Comparison of ENCODE assay signal across 19 cellular contexts in the genomic region with DNA sequence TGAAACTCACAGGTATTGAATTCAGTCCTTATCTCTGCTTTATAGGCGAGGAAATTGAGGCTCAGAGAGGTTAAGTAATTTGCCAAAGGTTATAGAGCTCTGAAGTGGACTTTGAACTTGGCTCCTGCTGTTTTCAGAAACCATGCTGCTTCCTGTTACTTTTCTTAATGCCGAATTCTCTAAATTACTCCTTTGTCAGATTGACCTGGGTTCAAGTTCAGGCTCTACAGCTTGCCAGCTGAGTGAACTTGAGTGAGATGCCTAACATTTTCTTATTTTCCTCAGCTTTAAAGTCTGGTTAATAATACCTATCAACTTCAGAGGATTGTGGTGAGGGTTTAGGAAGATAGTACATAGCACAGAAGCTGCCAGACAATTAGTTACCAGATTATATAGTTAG. TPM values are rescaled to one million over a fixed set of nuclear protein-coding genes. Genes with fewer than 3 reads are reported as not detected.
DNase-seq lines count a peak whose midpoint lies in the region; ATAC-seq and TF ChIP-seq lines count a peak whose summit lies in the region.
"Had no signal": no experiment of that assay in that cellular context is flagged by ENCODE, and none has a peak within 500 bp of the region (broad histone marks: within the 10 kb centered on the region; RNA-seq: fewer than 3 reads in every experiment).

No MANE protein-coding gene starts in this region.

- WGBS in right cardiac atrium: 45% methylated on average over 2 of the region's 2 CpGs

- H3K27ac Mint-ChIP-seq in nephron (peak overlapping the region in 2 of 3 experiments; percentile 26 to 40), chondrocyte (ENCODE audit: unreplicated experiment) (no peak overlapping the region)
- H3K27ac Mint-ChIP-seq: activated CD4-positive, alpha-beta T cell treated with anti-CD3 and anti-CD28 coated beads, Interleukin-2, amount 10 ng/mL, durations not matched to agents 24 days and 14 days; activated naive CD4-positive, alpha-beta T cell treated with anti-CD3 and anti-CD28 coated beads, Interleukin-2, amount 50 U/mL, for 72 hours; CD8-positive, alpha-beta T cell had no signal

- H3K36me3 Mint-ChIP-seq in nephron (ENCODE audit: low read depth) (peaks cover 8% of the 10 kb centered on the region), chondrocyte (ENCODE audit: low read depth) (peaks cover 2% of the 10 kb centered on the region)
- H3K36me3 Mint-ChIP-seq: activated naive CD4-positive, alpha-beta T cell treated with anti-CD3 and anti-CD28 coated beads, Interleukin-2, amount 50 U/mL, for 72 hours; CD8-positive, alpha-beta T cell had no signal

- ATAC-seq in right cardiac atrium (no peak), GM21367 (IDR thresholded peaks at IDR 0.05; ENCODE audit: unreplicated experiment) (no peak)
- ATAC-seq: activated naive CD4-positive, alpha-beta T cell treated with anti-CD3 and anti-CD28 coated beads, Interleukin-2, amount 50 U/mL, for 72 hours; CD8-positive, alpha-beta T cell had no signal

- H3K4me3 Mint-ChIP-seq in nephron (peak overlapping the region; percentile 11 to 49 (median 21)), chondrocyte (ENCODE audit: unreplicated experiment) (no peak overlapping the region)
- H3K4me3 Mint-ChIP-seq: activated CD4-positive, alpha-beta T cell treated with anti-CD3 and anti-CD28 coated beads, Interleukin-2, amount 10 ng/mL, durations not matched to agents 24 days and 14 days; CD8-positive, alpha-beta T cell had no signal

- DNase-seq in left ventricle myocardium inferior (no peak), right cardiac atrium (no peak), coronary artery (ENCODE audit: low spot score) (no peak), middle frontal gyrus (ENCODE audit: extremely low spot score, low spot score) (no peak), foreskin fibroblast (no peak), chondrocyte (ENCODE audit: low spot score) (no peak)
- DNase-seq: ACHN; activated CD4-positive, alpha-beta T cell treated with anti-CD3 and anti-CD28 coated beads, Interleukin-2, amount 10 ng/mL, durations not matched to agents 24 days and 14 days; activated T-cell treated with anti-CD3 and anti-CD28 coated beads, Interleukin-2, amount 50 U/mL, for 1 hour; CD8-positive, alpha-beta T cell; Karpas-422; NCI-H1436 treated with DMSO at 0.1 percent for 48 hours; NCI-H2227 treated with DMSO at 0.1 percent for 48 hours; NK-92 treated with Interleukin-12 subunit alpha and Interleukin-12 subunit beta, amount 100 ng/mL, for 24 hours; SHP77; testis had no signal

- peaks cover 46% of the 10 kb centered on the region for H3K4me1 Mint-ChIP-seq in nephron
- peaks cover 68% of the 10 kb centered on the region for H3K4me1 Mint-ChIP-seq in chondrocyte (ENCODE audit: low read depth)

- H3K9me3 ChIP-seq in left ventricle myocardium inferior (replicated peaks) (no peaks in the 10 kb centered on the region), right cardiac atrium (ENCODE audit: control insufficient read depth, low read length) (no peaks in the 10 kb centered on the region)
- H3K9me3 ChIP-seq: testis had no signal

- TF ChIP-seq CTCF in left ventricle myocardium inferior (IDR thresholded peaks at IDR 0.05; ENCODE audit: borderline replicate concordance): no peak
- TF ChIP-seq CTCF in coronary artery (IDR thresholded peaks at IDR 0.05): no peak
- no peak for TF ChIP-seq CTCF in nephron (IDR thresholded peaks at IDR 0.05; ENCODE audit: unreplicated experiment in 3 of 3)
- no peak for TF ChIP-seq CTCF in foreskin fibroblast (IDR thresholded peaks at IDR 0.05; ENCODE audit: low read depth, low read length)
- TF ChIP-seq CTCF in chondrocyte (IDR thresholded peaks at IDR 0.05): no peak

- H3K27ac ChIP-seq in left ventricle myocardium inferior (replicated peaks): peak overlapping the region; percentile 92
- no peak overlapping the region for H3K27ac ChIP-seq in right cardiac atrium (ENCODE audit: low read length)
- peak overlapping the region; percentile 67 to 92 for H3K27ac ChIP-seq in coronary artery
- H3K27ac ChIP-seq: testis had no signal

- H3K27me3 Mint-ChIP-seq in nephron (ENCODE audit: low read depth) (no peaks in the 10 kb centered on the region), chondrocyte (ENCODE audit: low read depth) (no peaks in the 10 kb centered on the region)

- intact Hi-C loops in left ventricle myocardium inferior (cut with micrococcal nuclease) (no loop called here), right cardiac atrium (cut with DNase I) (no loop called here)

- H3K4me3 ChIP-seq in left ventricle myocardium inferior: no peak overlapping the region
- no peak overlapping the region for H3K4me3 ChIP-seq in right cardiac atrium (ENCODE audit: low read length)
- no peak overlapping the region for H3K4me3 ChIP-seq in coronary artery
- no peak overlapping the region for H3K4me3 ChIP-seq in foreskin fibroblast (ENCODE audit: low read depth in 1 of 2, low read length in 2 of 2)
- H3K4me3 ChIP-seq: testis had no signal

- no peaks in the 10 kb centered on the region for H3K27me3 ChIP-seq in left ventricle myocardium inferior (ENCODE audit: low read depth)
- H3K27me3 ChIP-seq in right cardiac atrium (ENCODE audit: control insufficient read depth, insufficient read depth): no peaks in the 10 kb centered on the region
- H3K27me3 ChIP-seq: testis had no signal

- H3K36me3 ChIP-seq in left ventricle myocardium inferior: no peaks in the 10 kb centered on the region

- H3K9me3 Mint-ChIP-seq in nephron (no peaks in the 10 kb centered on the region), chondrocyte (ENCODE audit: low read depth) (no peaks in the 10 kb centered on the region)
- H3K9me3 Mint-ChIP-seq: activated CD4-positive, alpha-beta T cell treated with anti-CD3 and anti-CD28 coated beads, Interleukin-2, amount 10 ng/mL, durations not matched to agents 24 days and 14 days; activated naive CD4-positive, alpha-beta T cell treated with anti-CD3 and anti-CD28 coated beads, Interleukin-2, amount 50 U/mL, for 72 hours; CD8-positive, alpha-beta T cell had no signal

- H3K4me1 ChIP-seq in left ventricle myocardium inferior: peaks cover 84% of the 10 kb centered on the region
- peaks cover 8% of the 10 kb centered on the region for H3K4me1 ChIP-seq in right cardiac atrium (ENCODE audit: control insufficient read depth, insufficient read depth, low read length)
- H3K4me1 ChIP-seq: testis had no signal

RNA-seq across cellular contexts. Expression of gene ASAP2, which starts 3.4 kb away (rescaled TPM):
- total RNA-seq in left ventricle myocardium inferior (10.0 TPM), right cardiac atrium (10 to 100 TPM; 13.3 to 19.7 (median 16.0) TPM), chondrocyte (60.7 to 73.2 TPM (median 61.5 TPM) in 3 replicates)
- 9.2 TPM for polyA plus RNA-seq in right cardiac atrium
- total RNA-seq: CD8-positive, alpha-beta T cell had no signal
